ENCODE assay signal across 9 cellular contexts in genomic region chr17:45143101-45143670, GRCh38. TPM values are rescaled to one million over a fixed set of nuclear protein-coding genes. Genes with fewer than 3 reads are reported as not detected.
A peak's percentile ranks its signal among the peaks of the same experiment; 100 is the strongest.
DNase-seq lines count a peak whose midpoint lies in the region; ATAC-seq and TF ChIP-seq lines count a peak whose summit lies in the region.
"Had no signal": no experiment of that assay in that cellular context is flagged by ENCODE, and none has a peak within 500 bp of the region (broad histone marks: within the 10 kb centered on the region; RNA-seq: fewer than 3 reads in every experiment).

No MANE protein-coding gene starts in this region.

- H3K4me3 Mint-ChIP-seq in stimulated activated naive CD8-positive, alpha-beta T cell treated with anti-CD3 and anti-CD28 coated beads, Interleukin-15, Interleukin-2, amounts not matched to agents 100 ng/mL and 50 ng/mL, for 24 hours: peak overlapping the region; percentile 56

- H3K27ac Mint-ChIP-seq in stimulated activated naive CD8-positive, alpha-beta T cell treated with anti-CD3 and anti-CD28 coated beads, Interleukin-15, Interleukin-2, amounts not matched to agents 100 ng/mL and 50 ng/mL, for 24 hours: peak overlapping the region; percentile 78

- WGBS in esophagus muscularis mucosa: 74% methylated on average over 4 of the region's 13 CpGs

- no peak for DNase-seq in stimulated activated naive CD8-positive, alpha-beta T cell treated with anti-CD3 and anti-CD28 coated beads, Interleukin-15, Interleukin-2, amounts not matched to agents 100 U/mL and 50 U/mL, for 24 hours
- no peak for DNase-seq in esophagus muscularis mucosa (ENCODE audit: extremely low spot score)
- DNase-seq in brain microvascular endothelial cell: no peak
- no peak for DNase-seq in NCI-H128 (lab: John Stamatoyannopoulos, UW; ENCODE audit: unreplicated experiment)
- DNase-seq: NCI-H526 treated with DMSO at 0.1 percent for 48 hours had no signal

- TF ChIP-seq EP300 in esophagus muscularis mucosa (IDR thresholded peaks at IDR 0.05): no peak

- peaks cover 9% of the 10 kb centered on the region for H3K36me3 Mint-ChIP-seq in stimulated activated naive CD8-positive, alpha-beta T cell treated with anti-CD3 and anti-CD28 coated beads, Interleukin-15, Interleukin-2, amounts not matched to agents 100 ng/mL and 50 ng/mL, for 24 hours (ENCODE audit: low read depth)

- peaks cover 39% of the 10 kb centered on the region for H3K4me1 Mint-ChIP-seq in stimulated activated naive CD8-positive, alpha-beta T cell treated with anti-CD3 and anti-CD28 coated beads, Interleukin-15, Interleukin-2, amounts not matched to agents 100 ng/mL and 50 ng/mL, for 24 hours (ENCODE audit: low read depth)

- H3K4me1 ChIP-seq in esophagus muscularis mucosa: peaks cover 35 to 48% (median 44%) of the 10 kb centered on the region in 4 donors
- peaks cover 23 to 33% of the 10 kb centered on the region in 2 experiments for H3K4me1 ChIP-seq in neutrophil (ENCODE audit: control insufficient read depth in 1 of 2, insufficient read depth in 1 of 2, low read depth in 1 of 2, low read length in 1 of 2)

- no peaks in the 10 kb centered on the region for H3K9me3 ChIP-seq in esophagus muscularis mucosa
- no peaks in the 10 kb centered on the region for H3K9me3 ChIP-seq in neutrophil

- H3K4me3 ChIP-seq in esophagus muscularis mucosa (peak overlapping the region; percentile 58 to 65 (median 64)), neutrophil (ENCODE audit: low read depth in 1 of 2, low read length in 1 of 2) (peak overlapping the region in 1 of 2 experiments; percentile 70), brain microvascular endothelial cell (ENCODE audit: low read depth, low read length) (no peak overlapping the region)

- TF ChIP-seq CTCF in esophagus muscularis mucosa (IDR thresholded peaks at IDR 0.05) (no peak), neutrophil (IDR thresholded peaks at IDR 0.05) (no peak), brain microvascular endothelial cell (IDR thresholded peaks at IDR 0.05; ENCODE audit: low read depth, low read length, missing control alignments) (no peak)

- no peak for TF ChIP-seq POLR2A in esophagus muscularis mucosa (IDR thresholded peaks at IDR 0.05; ENCODE audit: low read depth)

- H3K9me3 Mint-ChIP-seq in stimulated activated naive CD8-positive, alpha-beta T cell treated with anti-CD3 and anti-CD28 coated beads, Interleukin-15, Interleukin-2, amounts not matched to agents 100 ng/mL and 50 ng/mL, for 24 hours: no peaks in the 10 kb centered on the region

- intact Hi-C loops in esophagus muscularis mucosa (cut with DNase I): no loop called here

- H3K27me3 Mint-ChIP-seq in stimulated activated naive CD8-positive, alpha-beta T cell treated with anti-CD3 and anti-CD28 coated beads, Interleukin-15, Interleukin-2, amounts not matched to agents 100 ng/mL and 50 ng/mL, for 24 hours: no peaks in the 10 kb centered on the region

- H3K27ac ChIP-seq in esophagus muscularis mucosa (replicated peaks in 1 of 4): peak overlapping the region; percentile 96 to 100 (median 98)
- peak overlapping the region; percentile 56 for H3K27ac ChIP-seq in neutrophil
- no peak overlapping the region for H3K27ac ChIP-seq in brain microvascular endothelial cell

- no peak for ATAC-seq in stimulated activated naive CD8-positive, alpha-beta T cell treated with anti-CD3 and anti-CD28 coated beads, Interleukin-15, Interleukin-2, amounts not matched to agents 100 U/mL and 50 U/mL, for 24 hours
- no peak for ATAC-seq in HG02610 (IDR thresholded peaks at IDR 0.05; ENCODE audit: unreplicated experiment)
- ATAC-seq in GM21576 (IDR thresholded peaks at IDR 0.05; ENCODE audit: unreplicated experiment): no peak

- H3K36me3 ChIP-seq in esophagus muscularis mucosa (peaks cover 0 to 22% (median 12%) of the 10 kb centered on the region in 4 donors), neutrophil (no peaks in the 10 kb centered on the region), brain microvascular endothelial cell (replicated peaks) (no peaks in the 10 kb centered on the region)

- in situ Hi-C loops in brain microvascular endothelial cell (cut with HindIII; ENCODE audit: low pct_ligation_motif_present, low sequenced_read_pairs): no loop called here

- H3K27me3 ChIP-seq in esophagus muscularis mucosa (no peaks in the 10 kb centered on the region), neutrophil (peaks cover 12% of the 10 kb centered on the region), brain microvascular endothelial cell (replicated peaks) (no peaks in the 10 kb centered on the region)

RNA-seq across cellular contexts. Expression of gene HEXIM1, which starts 5.1 kb away (rescaled TPM):
- 10 to 100 TPM; 32.1 to 58.2 (median 45.3) TPM for total RNA-seq in esophagus muscularis mucosa

RNA-seq across cellular contexts. Expression of gene ACBD4, which starts 7.7 kb away (rescaled TPM):
- total RNA-seq in esophagus muscularis mucosa: 10 to 100 TPM; 20.9 to 34.8 (median 23.5) TPM

RNA-seq across cellular contexts. Expression of gene PLCD3, which starts 10.9 kb away (rescaled TPM):
- 100 to 1,000 TPM in 2 of 4 donors, 10 to 100 TPM in 2; 49.4 to 154 (median 106) TPM for total RNA-seq in esophagus muscularis mucosa

RNA-seq across cellular contexts. Expression of gene HEXIM2, which starts 18.5 kb away (rescaled TPM):
- 1 to 10 TPM; 4.0 to 8.4 (median 7.0) TPM for total RNA-seq in esophagus muscularis mucosa
